ENCODE assay signal across 8 cellular contexts in genomic region chr13:26653842-26654241, GRCh38.
"Had no signal": no experiment of that assay in that cellular context is flagged by ENCODE, and none has a peak within 500 bp of the region (broad histone marks: within the 10 kb centered on the region; RNA-seq: fewer than 3 reads in every experiment).

No MANE protein-coding gene starts in this region.

- DNase-seq: GDM1, GF-D8 had no signal

- H3K4me3 ChIP-seq: GM12878 had no signal

- FAIRE-seq: G401.6, GM12878, GM12891, GM12892, GM18507, GM19239 had no signal

- ATAC-seq: GM12878 had no signal
